In the genomic region with DNA sequence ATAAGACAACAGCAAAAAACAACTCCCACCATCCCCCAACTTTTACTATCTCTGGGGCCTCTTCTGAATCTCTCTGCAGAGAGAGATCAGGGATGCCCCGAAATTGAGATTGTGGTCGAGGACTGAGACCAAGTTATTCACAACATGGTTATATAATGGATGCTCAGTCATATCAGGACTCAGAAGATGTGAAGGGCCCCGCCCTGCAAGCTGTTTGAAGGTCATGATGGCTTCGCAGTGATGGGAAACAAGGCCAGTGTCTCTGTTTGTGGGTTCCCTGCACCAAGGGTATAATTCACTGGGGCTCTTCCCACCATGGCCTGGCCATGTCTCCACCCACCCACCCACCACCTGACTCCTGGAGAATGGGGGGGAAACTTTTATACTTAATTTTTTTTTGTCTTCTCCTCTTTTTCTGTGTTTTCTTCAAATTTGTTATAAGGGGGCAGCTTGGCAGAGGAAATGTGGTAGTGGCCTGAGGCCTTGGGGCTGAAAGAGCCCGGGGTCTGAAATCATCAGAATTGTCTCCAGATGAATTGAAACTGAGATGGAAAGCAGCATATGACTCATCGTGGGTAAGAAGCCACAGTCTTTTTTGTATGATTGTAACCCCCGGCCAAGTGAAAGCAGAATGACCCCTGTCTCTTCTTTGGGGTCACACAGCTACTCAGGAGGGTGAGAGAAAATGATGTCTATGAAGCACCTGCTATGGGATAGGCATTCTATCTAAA, we compare ENCODE assay signal across 9 cellular contexts. TPM values are rescaled to one million over a fixed set of nuclear protein-coding genes. Genes with fewer than 3 reads are reported as not detected.
DNase-seq lines count a peak whose midpoint lies in the region; ATAC-seq, FAIRE-seq and TF ChIP-seq lines count a peak whose summit lies in the region.
"Had no signal": no experiment of that assay in that cellular context is flagged by ENCODE, and none has a peak within 500 bp of the region (broad histone marks: within the 10 kb centered on the region; RNA-seq: fewer than 3 reads in every experiment).

No MANE protein-coding gene starts in this region.

- peak; percentile 58 for DNase-seq in Daoy (ENCODE audit: low read depth)
- peak; percentile 74 for DNase-seq in HT1080 (ENCODE audit: low read depth)
- peak; percentile 65 for DNase-seq in GM12878 (ENCODE audit: low read depth, low spot score)
- DNase-seq in OCI-M2 (lab: John Stamatoyannopoulos, UW; ENCODE audit: unreplicated experiment): no peak
- DNase-seq in BE2C: no peak
- DNase-seq in RWPE1 (ENCODE audit: low spot score): no peak
- no peak for DNase-seq in RPMI8226

- H3K27me3 ChIP-seq in GM12878 (replicated peaks in 1 of 2; ENCODE audit: control insufficient read depth in 2 of 2, insufficient read depth in 2 of 2, low read length in 1 of 2) (peaks cover 3 to 8% of the 10 kb centered on the region in 2 experiments; a peak in 3 of 4 replicates), BE2C (no peaks in the 10 kb centered on the region)

- BruUV-seq in GM12878 (replicated peaks; lab: Mats Ljungman, UMichigan): no TSS peak

- intact Hi-C loops in GM12878 (cut with micrococcal nuclease; ENCODE audit: unreplicated experiment): loop anchor here (10.0 kb wide), 2 partner anchors 508 to 718 kb away; no protein-coding TSS in a partner anchor

- peak overlapping the region; percentile 76 for H3K4me2 ChIP-seq in GM12878 (ENCODE audit: control insufficient read depth, insufficient read depth)

- peak; percentile 54 to 57; a peak in 3 of 4 replicates for TF ChIP-seq EP300 in GM12878 (IDR thresholded peaks at IDR 0.05; ENCODE audit: borderline replicate concordance in 1 of 2, control insufficient read depth in 1 of 2, low read depth in 2 of 2, low read length in 2 of 2)

- CTCF ChIA-PET in GM12878 (lab: Yijun Ruan, JAX): interaction anchor here (1.4 to 1.7 kb wide), 2 partner anchors 10 to 38 kb away, joined by 3 to 4 read pairs; no protein-coding TSS in a partner anchor
- CTCF ChIA-PET in RWPE1 (lab: Yijun Ruan, JAX): interaction anchor here (0.6 kb wide), 1 partner anchor 91 kb away, joined by 3 read pairs; no protein-coding TSS in a partner anchor

- FAIRE-seq in GM12878 (lab: Jason Lieb, UNC): peak; percentile 54

- peak; percentile 75 for ATAC-seq in GM21423 (IDR thresholded peaks at IDR 0.05; ENCODE audit: unreplicated experiment)
- ATAC-seq in GM12878: peak; percentile 86

- no peak overlapping the region for H3K9ac ChIP-seq in GM12878 (ENCODE audit: control insufficient read depth, insufficient read depth, low read length)

- no peak for TF ChIP-seq CTCF in GM12878 (IDR thresholded peaks at IDR 0.05 in 2 of 3, conservative IDR thresholded peaks at IDR 0.05 in 1 of 3; ENCODE audit: control insufficient read depth in 2 of 3, extremely low read depth in 1 of 3, insufficient read depth in 1 of 3, low read depth in 3 of 3, low read length in 3 of 3)
- no peak for TF ChIP-seq CTCF in BE2C (IDR thresholded peaks at IDR 0.05; ENCODE audit: low read depth, low read length)
- no peak for TF ChIP-seq CTCF in RWPE1 (conservative IDR thresholded peaks at IDR 0.05; ENCODE audit: low read depth)

- H2AFZ ChIP-seq in GM12878 (ENCODE audit: control insufficient read depth, low read depth, low read length): no peak overlapping the region

- in situ Hi-C loops in GM12878 (cut with MboI): no loop called here

- H3K36me3 ChIP-seq in GM12878 (ENCODE audit: control insufficient read depth in 2 of 2, insufficient read depth in 2 of 2, low read length in 1 of 2) (no peaks in the 10 kb centered on the region), BE2C (no peaks in the 10 kb centered on the region)

- no peak for TF ChIP-seq POLR2A in GM12878 (IDR thresholded peaks at IDR 0.05; ENCODE audit: low read depth, low read length)

- H3K4me1 ChIP-seq in GM12878 (ENCODE audit: control insufficient read depth, insufficient read depth, low read length) (peaks cover 39% of the 10 kb centered on the region), BE2C (no peaks in the 10 kb centered on the region)

- H3K9me3 ChIP-seq in GM12878 (replicated peaks; ENCODE audit: control insufficient read depth, insufficient read depth, low read length) (peaks cover 10% of the 10 kb centered on the region), BE2C (no peaks in the 10 kb centered on the region)

- POLR2A ChIA-PET in GM12878 (lab: Charles Lee): no interaction called here
- POLR2A ChIA-PET in RWPE1 (lab: Yijun Ruan, JAX; ENCODE audit: low non-redundant PET): no interaction called here

- 0% methylated on average over 7 of the region's 7 CpGs for WGBS in GM12878 (ENCODE audit: insufficient coverage, insufficient replicate concordance, low lambda C conversion rate, missing lambda C conversion rate)

- H3K4me3 ChIP-seq in GM12878: 0 out of 2 replicates have a peak overlapping the region, but pooled peaks have one; percentile 2
- no peak overlapping the region for H3K4me3 ChIP-seq in BE2C (ENCODE audit: low read depth, low read length)

- RAD21 ChIA-PET in GM12878 (lab: Charles Lee; ENCODE audit: unreplicated experiment): interaction anchor here (0.5 to 1.3 kb wide), 4 partner anchors 15 to 1280 kb away, joined by 3 to 5 read pairs (median 4); a partner anchor contains a TSS

- H4K20me1 ChIP-seq in GM12878 (ENCODE audit: control insufficient read depth, insufficient read depth): no peaks in the 10 kb centered on the region; the same call in 1 of the 2 replicates

- H3K79me2 ChIP-seq in GM12878 (ENCODE audit: control insufficient read depth, insufficient read depth, low read length): no peaks in the 10 kb centered on the region

- H3K27ac ChIP-seq in GM12878 (ENCODE audit: control insufficient read depth, insufficient read depth): peak overlapping the region; percentile 14; the same call in 1 of the 2 replicates
- no peak overlapping the region for H3K27ac ChIP-seq in RWPE1

- SMC1A ChIA-PET in GM12878 (lab: Charles Lee; ENCODE audit: uncharacterized antibody, unreplicated experiment): no interaction called here

- TF ChIP-seq RAD21 in GM12878 (IDR thresholded peaks at IDR 0.05; ENCODE audit: insufficient read depth, low read depth, low read length): no peak

RNA-seq across cellular contexts. Expression of a gene that starts 15.0 kb away (rescaled TPM):
- not detected in 2 replicates for total RNA-seq in Daoy (2014; rRNA removed; shearing (Covaris generic))
- total RNA-seq in HT1080 (2014; rRNA removed; shearing (Covaris generic)): 0.96 TPM in 1 of 2 replicates, not detected in the other
- polyA plus RNA-seq in HT1080 (2015; cell fraction: cytosol; rRNA removed): not detected in 2 replicates
- 0.43 TPM in 1 of 2 replicates, not detected in the other for polyA plus RNA-seq in HT1080 (2015; cell fraction: nucleus; rRNA removed)
- not detected in 2 replicates for total RNA-seq in GM12878 (2013; cell fraction: nucleolus; rRNA removed)
- not detected in 2 replicates for total RNA-seq in GM12878 (2014; rRNA removed)
- not detected in 2 replicates for total RNA-seq in GM12878 (2014; rRNA removed; fragmentation: Illumina TruSeq; extraction: Trizol)
- not detected in 2 replicates for total RNA-seq in GM12878 (2021)
- polyA plus RNA-seq in GM12878 (2011; ENCODE audit: low read depth): not detected
- polyA plus RNA-seq in GM12878 (2011; rRNA removed): not detected in 2 replicates
- not detected in 2 replicates for polyA plus RNA-seq in GM12878 (2011; cell fraction: cytosol; rRNA removed)
- polyA plus RNA-seq in GM12878 (2011; cell fraction: nucleus; rRNA removed): not detected in 2 replicates
- polyA plus RNA-seq in GM12878 (2012): not detected in 2 replicates
- not detected in 2 replicates for polyA plus RNA-seq in GM12878 (2014; fragmentation: Illumina TruSeq; extraction: Trizol)
- not detected for polyA plus RNA-seq in GM12878 (2014; fragmentation: Nextera tagmentation; extraction: Ambion mirVana)
- not detected in 2 replicates for polyA plus RNA-seq in GM12878 (2014; rRNA removed)
- not detected for polyA plus RNA-seq in GM12878 (2016; fragmentation: Nextera tagmentation; extraction: Ambion mirVana)
- not detected in 2 replicates for polyA minus RNA-seq in GM12878 (2011; rRNA and poly(A)+ RNA removed)
- polyA minus RNA-seq in GM12878 (2011; cell fraction: cytosol; rRNA and poly(A)+ RNA removed): not detected in 2 replicates
- not detected in 2 replicates for polyA minus RNA-seq in GM12878 (2011; cell fraction: nucleus; rRNA and poly(A)+ RNA removed)
- polyA plus RNA-seq in BE2C (2012; ENCODE audit: insufficient read depth, insufficient read length, low read depth): not detected
- polyA plus RNA-seq: neural cell had no signal

RNA-seq across cellular contexts. Expression of a gene that starts 39.4 kb away (rescaled TPM):
- total RNA-seq in Daoy (2014; rRNA removed; shearing (Covaris generic)): not detected in 2 replicates
- total RNA-seq in HT1080 (2014; rRNA removed; shearing (Covaris generic)): not detected in 2 replicates
- not detected in 2 replicates for polyA plus RNA-seq in HT1080 (2015; cell fraction: cytosol; rRNA removed)
- polyA plus RNA-seq in HT1080 (2015; cell fraction: nucleus; rRNA removed): not detected in 2 replicates
- total RNA-seq in GM12878 (2013; cell fraction: nucleolus; rRNA removed): not detected in 2 replicates
- not detected in 2 replicates for total RNA-seq in GM12878 (2014; rRNA removed)
- not detected in 2 replicates for total RNA-seq in GM12878 (2014; rRNA removed; fragmentation: Illumina TruSeq; extraction: Trizol)
- total RNA-seq in GM12878 (2021): not detected in 2 replicates
- polyA plus RNA-seq in GM12878 (2011; ENCODE audit: low read depth): not detected
- not detected in 2 replicates for polyA plus RNA-seq in GM12878 (2011; rRNA removed)
- polyA plus RNA-seq in GM12878 (2011; cell fraction: cytosol; rRNA removed): not detected in 2 replicates
- not detected in 2 replicates for polyA plus RNA-seq in GM12878 (2011; cell fraction: nucleus; rRNA removed)
- polyA plus RNA-seq in GM12878 (2012): not detected in 2 replicates
- not detected in 2 replicates for polyA plus RNA-seq in GM12878 (2014; fragmentation: Illumina TruSeq; extraction: Trizol)
- polyA plus RNA-seq in GM12878 (2014; fragmentation: Nextera tagmentation; extraction: Ambion mirVana): not detected
- not detected in 2 replicates for polyA plus RNA-seq in GM12878 (2014; rRNA removed)
- not detected for polyA plus RNA-seq in GM12878 (2016; fragmentation: Nextera tagmentation; extraction: Ambion mirVana)
- polyA minus RNA-seq in GM12878 (2011; rRNA and poly(A)+ RNA removed): not detected in 2 replicates
- polyA minus RNA-seq in GM12878 (2011; cell fraction: cytosol; rRNA and poly(A)+ RNA removed): not detected in 2 replicates
- not detected in 2 replicates for polyA minus RNA-seq in GM12878 (2011; cell fraction: nucleus; rRNA and poly(A)+ RNA removed)
- not detected for polyA plus RNA-seq in BE2C (2012; ENCODE audit: insufficient read depth, insufficient read length, low read depth)
- polyA plus RNA-seq: neural cell had no signal

Comparison
In these comparisons a context has a peak if more than half of its experiments do, and no peak if none do; other contexts are left out.
1. DNase-seq: peak in Daoy (single experiment), HT1080 (single experiment) and GM12878 (single experiment); none in OCI-M2 (single experiment), BE2C (single experiment), RWPE1 (single experiment) and RPMI8226 (single experiment).